In the genomic region with DNA sequence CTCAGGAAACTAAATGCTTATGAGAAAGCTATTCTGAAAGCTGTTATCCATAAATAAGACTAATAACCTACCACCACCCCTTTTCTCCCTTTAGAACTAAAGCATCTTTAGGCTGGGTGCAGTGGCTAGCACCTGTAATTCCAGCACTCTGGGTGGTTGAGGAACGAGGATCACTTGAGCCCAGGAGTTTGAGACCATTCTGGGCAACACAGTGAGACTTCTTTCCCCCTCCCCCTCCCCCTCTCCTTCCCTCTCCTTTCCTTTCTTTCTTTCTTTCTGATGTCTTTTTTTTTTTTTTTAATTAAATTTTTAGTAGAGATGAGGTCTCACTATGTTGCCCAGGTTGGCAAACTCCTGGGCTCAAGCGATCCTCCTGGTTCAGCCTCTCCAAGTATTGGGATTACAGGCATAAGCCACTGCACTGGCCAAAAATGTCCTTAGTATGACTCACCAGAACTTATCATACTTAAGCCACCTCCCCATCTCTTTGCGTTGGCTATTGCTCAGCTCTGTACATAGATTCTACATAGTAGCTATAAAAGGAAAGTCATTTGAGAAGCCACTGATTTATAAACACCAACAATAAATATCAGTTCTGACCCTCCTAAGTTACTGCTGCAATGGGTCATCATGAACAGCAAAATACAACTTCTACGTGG, we compare ENCODE assay signal across 12 cellular contexts. TPM values are rescaled to one million over a fixed set of nuclear protein-coding genes. Genes with fewer than 3 reads are reported as not detected.
DNase-seq lines count a peak whose midpoint lies in the region; ATAC-seq and TF ChIP-seq lines count a peak whose summit lies in the region.
"Had no signal": no experiment of that assay in that cellular context is flagged by ENCODE, and none has a peak within 500 bp of the region (broad histone marks: within the 10 kb centered on the region; RNA-seq: fewer than 3 reads in every experiment).

No MANE protein-coding gene starts in this region.

- H3K36me3 Mint-ChIP-seq in HFFc6 (ENCODE audit: low read depth), result peaks cover 23% of the 10 kb centered on the region
- H3K36me3 Mint-ChIP-seq in activated T-helper 17 cell treated with anti-CD3 and anti-CD28 coated beads, Interleukin-2, amount 50 U/mL, for 72 hours (ENCODE audit: low read depth), result peaks cover 32% of the 10 kb centered on the region
- H3K36me3 Mint-ChIP-seq in activated naive CD8-positive, alpha-beta T cell treated with anti-CD3 and anti-CD28 coated beads for 36 hours, result no peaks in the 10 kb centered on the region

- peaks cover 40% of the 10 kb centered on the region for H3K4me1 Mint-ChIP-seq in HFFc6 (ENCODE audit: low read depth)
- peaks cover 21% of the 10 kb centered on the region for H3K4me1 Mint-ChIP-seq in activated T-helper 17 cell treated with anti-CD3 and anti-CD28 coated beads, Interleukin-2, amount 50 U/mL, for 72 hours
- H3K4me1 Mint-ChIP-seq in activated naive CD8-positive, alpha-beta T cell treated with anti-CD3 and anti-CD28 coated beads for 36 hours, result peaks cover 19% of the 10 kb centered on the region

- peak overlapping the region; percentile 81 for H3K27ac Mint-ChIP-seq in HFFc6
- H3K27ac Mint-ChIP-seq in activated T-helper 17 cell treated with anti-CD3 and anti-CD28 coated beads, Interleukin-2, amount 50 U/mL, for 72 hours, result peak overlapping the region; percentile 62
- no peak overlapping the region for H3K27ac Mint-ChIP-seq in activated naive CD8-positive, alpha-beta T cell treated with anti-CD3 and anti-CD28 coated beads for 36 hours

- H3K4me3 ChIP-seq in AG04449 (ENCODE audit: low read depth, low read length), result no peak overlapping the region

- POLR2A ChIA-PET in AG04449 (lab: Yijun Ruan, JAX), result interaction anchor here (0.6 kb wide), 1 partner anchor 46 kb away, joined by 3 read pairs; no protein-coding TSS in a partner anchor

- no peak for ATAC-seq in activated T-helper 17 cell treated with anti-CD3 and anti-CD28 coated beads, Interleukin-2, amount 50 U/mL, for 72 hours (replicated peaks)

- H3K27me3 Mint-ChIP-seq in HFFc6 (ENCODE audit: insufficient read depth), result no peaks in the 10 kb centered on the region
- no peaks in the 10 kb centered on the region for H3K27me3 Mint-ChIP-seq in activated T-helper 17 cell treated with anti-CD3 and anti-CD28 coated beads, Interleukin-2, amount 50 U/mL, for 72 hours
- H3K27me3 Mint-ChIP-seq in activated naive CD8-positive, alpha-beta T cell treated with anti-CD3 and anti-CD28 coated beads for 36 hours, result no peaks in the 10 kb centered on the region

- TF ChIP-seq CTCF in AG04449 (IDR thresholded peaks at IDR 0.05; ENCODE audit: insufficient read depth, low read length, missing control alignments) (no peak), HFFc6 (IDR thresholded peaks at IDR 0.05) (no peak)

- 0 out of 2 replicates have a peak overlapping the region, but pooled peaks have one; percentile 42 for H3K4me3 Mint-ChIP-seq in HFFc6
- H3K4me3 Mint-ChIP-seq in activated T-helper 17 cell treated with anti-CD3 and anti-CD28 coated beads, Interleukin-2, amount 50 U/mL, for 72 hours, result no peak overlapping the region
- H3K4me3 Mint-ChIP-seq in activated naive CD8-positive, alpha-beta T cell treated with anti-CD3 and anti-CD28 coated beads for 36 hours, result no peak overlapping the region

- DNase-seq in AG04449 (ENCODE audit: low read depth, low spot score) (peak; percentile 63), HFFc6 (peak; percentile 84), iris pigment epithelial cell (ENCODE audit: low read depth) (peak; percentile 91), NCI-H345 treated with DMSO at 0.1 percent for 48 hours (lab: John Stamatoyannopoulos, UW; ENCODE audit: unreplicated experiment) (no peak), NCI-H82 treated with DMSO at 0.1 percent for 48 hours (lab: John Stamatoyannopoulos, UW; ENCODE audit: unreplicated experiment) (no peak), NCI-H510A (lab: John Stamatoyannopoulos, UW) (no peak)
- DNase-seq in activated naive CD8-positive, alpha-beta T cell treated with anti-CD3 and anti-CD28 coated beads for 36 hours, result no peak
- DNase-seq: activated CD4-positive, CD25-positive, alpha-beta regulatory T cell; DND-41; NCI-H2227 treated with DMSO at 0.1 percent for 48 hours had no signal

- CTCF ChIA-PET in AG04449 (lab: Yijun Ruan, JAX), result interaction anchor here (0.7 to 5.6 kb wide), 15 partner anchors 7 to 823 kb away, joined by 3 to 92 read pairs (median 4); no protein-coding TSS in a partner anchor

- peaks cover 6% of the 10 kb centered on the region; the same call in 1 of the 2 replicates for H3K9me3 Mint-ChIP-seq in HFFc6
- H3K9me3 Mint-ChIP-seq in activated T-helper 17 cell treated with anti-CD3 and anti-CD28 coated beads, Interleukin-2, amount 50 U/mL, for 72 hours, result no peaks in the 10 kb centered on the region
- no peaks in the 10 kb centered on the region for H3K9me3 Mint-ChIP-seq in activated naive CD8-positive, alpha-beta T cell treated with anti-CD3 and anti-CD28 coated beads for 36 hours

RNA-seq across cellular contexts. Expression of a gene that starts 54.8 kb away (rescaled TPM):
- total RNA-seq in HFFc6 (2021; fragmentation: NEBNext Ultra II Directional; extraction: Animal tissue kit (Norgen Biotek cat#: 25700)), result not detected
- under 1 TPM in 1 of 2 donors, not detected in 1; 0.26 TPM for total RNA-seq in activated T-helper 17 cell treated with anti-CD3 and anti-CD28 coated beads, Interleukin-2, amount 50 U/mL, for 72 hours
- total RNA-seq in activated naive CD8-positive, alpha-beta T cell treated with anti-CD3 and anti-CD28 coated beads for 36 hours, result not detected
- total RNA-seq: skeletal muscle tissue had no signal

Comparison
In these comparisons a context has a peak if more than half of its experiments do, and no peak if none do; other contexts are left out.
1. DNase-seq: peak in AG04449 (single experiment), HFFc6 (single experiment) and iris pigment epithelial cell (single experiment); none in NCI-H345 treated with DMSO at 0.1 percent for 48 hours (single experiment), activated naive CD8-positive, alpha-beta T cell treated with anti-CD3 and anti-CD28 coated beads for 36 hours (single experiment), NCI-H82 treated with DMSO at 0.1 percent for 48 hours (single experiment) and NCI-H510A (single experiment).